Comparison of ENCODE assay signal across 8 cellular contexts in the genomic region with DNA sequence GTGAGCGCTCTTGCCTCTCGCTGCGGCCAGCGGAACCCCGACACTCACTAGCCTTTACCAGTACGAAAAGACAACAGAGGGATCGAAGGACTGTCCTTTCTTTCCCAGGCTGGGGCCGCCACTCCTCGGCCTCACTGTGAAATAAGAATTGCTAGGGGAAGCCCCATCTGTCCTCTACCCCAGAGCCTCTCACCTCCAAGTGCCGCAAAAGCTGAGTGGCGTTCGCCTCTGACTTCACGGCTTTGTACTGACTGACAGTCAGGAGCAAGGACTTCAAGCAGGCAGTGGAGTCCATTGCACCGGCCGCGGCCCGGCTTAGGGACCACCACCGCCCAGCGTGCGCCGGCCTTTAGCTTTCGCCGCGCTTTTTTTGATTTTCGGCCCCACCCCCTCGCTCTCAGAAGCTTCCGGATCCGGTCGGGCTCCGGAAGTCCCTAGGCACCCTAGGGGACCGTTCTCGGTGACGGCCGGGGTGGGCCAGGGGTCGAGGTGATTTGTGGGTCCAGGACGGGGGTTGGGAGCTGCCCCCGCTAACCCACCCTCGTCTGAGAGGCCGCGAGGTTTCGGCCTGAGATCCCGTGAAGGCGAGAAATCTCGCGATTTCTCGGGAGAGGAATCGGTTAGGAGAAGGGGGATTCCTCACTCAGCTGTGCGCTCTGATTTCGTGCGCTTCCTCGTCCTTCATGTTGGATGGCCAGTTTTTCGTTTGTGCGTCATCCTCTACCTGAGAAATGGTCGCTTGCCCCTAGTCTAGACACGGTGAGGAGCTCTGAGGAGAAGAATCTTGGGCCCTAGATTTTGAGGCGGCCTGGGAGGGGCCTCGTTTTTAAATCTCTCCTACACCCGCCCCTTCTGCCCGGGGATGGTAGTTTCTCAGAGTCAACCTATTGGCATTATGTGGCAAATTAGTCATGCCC. TPM values are rescaled to one million over a fixed set of nuclear protein-coding genes. Genes with fewer than 3 reads are reported as not detected.
DNase-seq lines count a peak whose midpoint lies in the region; ATAC-seq and TF ChIP-seq lines count a peak whose summit lies in the region.

A gene (minus strand): TSS at position 358 of the 917 bp plus-strand sequence. CDS start 63 bp downstream, at position 295.
A gene with protein sequence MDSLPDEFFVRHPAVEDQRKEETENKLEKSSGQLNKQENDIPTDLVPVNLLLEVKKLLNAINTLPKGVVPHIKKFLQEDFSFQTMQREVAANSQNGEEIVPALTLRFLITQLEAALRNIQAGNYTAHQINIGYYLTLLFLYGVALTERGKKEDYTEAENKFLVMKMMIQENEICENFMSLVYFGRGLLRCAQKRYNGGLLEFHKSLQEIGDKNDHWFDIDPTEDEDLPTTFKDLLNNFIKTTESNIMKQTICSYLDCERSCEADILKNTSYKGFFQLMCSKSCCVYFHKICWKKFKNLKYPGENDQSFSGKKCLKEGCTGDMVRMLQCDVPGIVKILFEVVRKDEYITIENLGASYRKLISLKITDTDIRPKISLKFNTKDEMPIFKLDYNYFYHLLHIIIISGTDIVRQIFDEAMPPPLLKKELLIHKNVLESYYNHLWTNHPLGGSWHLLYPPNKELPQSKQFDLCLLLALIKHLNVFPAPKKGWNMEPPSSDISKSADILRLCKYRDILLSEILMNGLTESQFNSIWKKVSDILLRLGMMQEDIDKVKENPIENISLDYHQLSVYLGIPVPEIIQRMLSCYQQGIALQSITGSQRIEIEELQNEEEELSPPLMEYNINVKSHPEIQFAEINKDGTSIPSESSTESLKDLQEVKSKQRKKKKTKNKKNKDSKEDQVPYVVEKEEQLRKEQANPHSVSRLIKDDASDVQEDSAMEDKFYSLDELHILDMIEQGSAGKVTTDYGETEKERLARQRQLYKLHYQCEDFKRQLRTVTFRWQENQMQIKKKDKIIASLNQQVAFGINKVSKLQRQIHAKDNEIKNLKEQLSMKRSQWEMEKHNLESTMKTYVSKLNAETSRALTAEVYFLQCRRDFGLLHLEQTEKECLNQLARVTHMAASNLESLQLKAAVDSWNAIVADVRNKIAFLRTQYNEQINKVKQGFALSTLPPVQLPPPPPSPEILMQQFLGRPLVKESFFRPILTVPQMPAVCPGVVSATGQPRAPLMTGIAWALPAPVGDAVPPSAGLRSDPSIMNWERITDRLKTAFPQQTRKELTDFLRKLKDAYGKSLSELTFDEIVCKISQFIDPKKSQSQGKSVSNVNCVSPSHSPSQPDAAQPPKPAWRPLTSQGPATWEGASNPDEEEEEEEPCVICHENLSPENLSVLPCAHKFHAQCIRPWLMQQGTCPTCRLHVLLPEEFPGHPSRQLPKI (plus strand): TSS at position 642 of the 917 bp plus-strand sequence. CDS start 15,685 bp downstream, outside the sequence.

- peak within 1 kb of the TSS; percentile 96 to 99 for H3K4me3 Mint-ChIP-seq in CD14-positive monocyte

- DNase-seq in CD14-positive monocyte (ENCODE audit: low spot score) (peak; percentile 83), NCI-H748 (lab: John Stamatoyannopoulos, UW; ENCODE audit: unreplicated experiment) (peak; percentile 95), dedifferentiated amniotic fluid mesenchymal stem cell (ENCODE audit: extremely low spot score) (peak; percentile 90), left kidney (ENCODE audit: low read depth, low spot score) (peak; percentile 99)
- DNase-seq in activated CD4-positive, alpha-beta T cell treated with anti-CD3 and anti-CD28 coated beads, Interleukin-2, amount 50 U/mL, for 24 hours (ENCODE audit: low read depth in 1 of 2, low spot score in 1 of 2): peak; percentile 67 to 74
- peak; percentile 91 for DNase-seq in stimulated activated CD4-positive, alpha-beta T cell treated with anti-CD3 and anti-CD28 coated beads, Interleukin-1b, Interleukin-23, amount 100 ng/mL, for 48 hours

- TF ChIP-seq CTCF in CD14-positive monocyte (IDR thresholded peaks at IDR 0.05): no peak

- H3K9me3 Mint-ChIP-seq in CD14-positive monocyte: no peaks in the 10 kb centered on the region

- H3K27me3 Mint-ChIP-seq in CD14-positive monocyte (ENCODE audit: low read depth in 3 of 3): peaks cover 0 to 1% (median 0%) of the 10 kb centered on the region in 3 donors

- intact Hi-C loops in CD14-positive monocyte (cut with micrococcal nuclease): loop anchor here in 1 of 2 donors (10.0 kb wide), 1 partner anchor 365 kb away; a partner anchor contains a TSS

- peak within 1 kb of the TSS; percentile 97 to 100 (median 99) for H3K27ac Mint-ChIP-seq in CD14-positive monocyte

- ATAC-seq in GM19395 (IDR thresholded peaks at IDR 0.05; ENCODE audit: unreplicated experiment): peak; percentile 91
- ATAC-seq in HG03558 (IDR thresholded peaks at IDR 0.05; ENCODE audit: extremely low read depth, unreplicated experiment): peak; percentile 86

- peaks cover 7 to 9% of the 10 kb centered on the region in 2 donors for H3K36me3 Mint-ChIP-seq in CD14-positive monocyte

- peaks cover 30% of the 10 kb centered on the region for H3K4me1 Mint-ChIP-seq in CD14-positive monocyte

RNA-seq across cellular contexts. Expression of the first gene that starts in this region (rescaled TPM):
- 1 to 10 TPM; 1.3 to 5.0 TPM for polyA plus RNA-seq in CD14-positive monocyte

RNA-seq across cellular contexts. Expression of the second gene that starts in this region (rescaled TPM):
- 1 to 10 TPM in 1 of 2 donors, under 1 TPM in 1; 0.92 to 1.1 TPM for polyA plus RNA-seq in CD14-positive monocyte

Comparison
In these comparisons a context has a peak if more than half of its experiments do, and no peak if none do; other contexts are left out.
1. Peak in every context shown above with its lines: DNase-seq and ATAC-seq.